In the genomic region with DNA sequence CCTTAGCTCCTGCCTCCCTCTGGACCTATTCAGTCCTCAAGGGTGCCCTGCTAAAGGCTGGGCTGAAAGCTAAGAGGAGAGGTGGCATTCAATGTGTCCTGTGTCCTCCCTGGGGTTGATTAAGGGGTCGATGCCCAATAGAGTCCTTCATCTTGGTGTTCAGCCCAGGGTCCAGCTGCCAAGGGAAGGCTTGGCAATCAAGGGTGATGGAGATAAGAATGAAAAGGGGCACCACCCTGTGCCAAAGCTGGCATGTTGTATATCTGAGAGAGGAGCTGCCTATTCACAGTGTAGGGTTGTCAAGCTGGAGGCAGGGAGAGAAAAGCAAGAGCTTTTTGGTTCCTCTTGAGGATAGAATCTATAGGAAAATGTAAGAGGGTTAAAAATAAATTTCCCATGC, we compare ENCODE assay signal across 22 cellular contexts. TPM values are rescaled to one million over a fixed set of nuclear protein-coding genes. Genes with fewer than 3 reads are reported as not detected.
DNase-seq lines count a peak whose midpoint lies in the region; ATAC-seq, FAIRE-seq and TF ChIP-seq lines count a peak whose summit lies in the region.
"Had no signal": no experiment of that assay in that cellular context is flagged by ENCODE, and none has a peak within 500 bp of the region (broad histone marks: within the 10 kb centered on the region; RNA-seq: fewer than 3 reads in every experiment).

No MANE protein-coding gene starts in this region.

- no peak overlapping the region for H3K4me2 ChIP-seq in HepG2 (ENCODE audit: low read depth, low read length)

- FAIRE-seq in HepG2 (lab: Jason Lieb, UNC), result no peak
- FAIRE-seq: D721Med had no signal

- H3K27ac ChIP-seq in HepG2 (ENCODE audit: extremely low read length, insufficient read depth, low read length), result no peak overlapping the region
- no peak overlapping the region for H3K27ac ChIP-seq in right lobe of liver
- no peak overlapping the region for H3K27ac ChIP-seq in heart left ventricle
- H3K27ac ChIP-seq in tibial nerve, result no peak overlapping the region
- H3K27ac ChIP-seq: 22Rv1, C4-2B had no signal

- no peaks in the 10 kb centered on the region for H3K9me3 Mint-ChIP-seq in stimulated activated effector memory CD8-positive, alpha-beta T cell treated with anti-CD3 and anti-CD28 coated beads, Interleukin-12 subunit alpha, Interleukin-12 subunit beta, amount 100 ng/mL, for 72 hours
- H3K9me3 Mint-ChIP-seq: HFFc6 had no signal

- H3K4me1 Mint-ChIP-seq in stimulated activated effector memory CD8-positive, alpha-beta T cell treated with anti-CD3 and anti-CD28 coated beads, Interleukin-12 subunit alpha, Interleukin-12 subunit beta, amount 100 ng/mL, for 72 hours, result no peaks in the 10 kb centered on the region

- no peak overlapping the region for H3K4me3 ChIP-seq in HepG2 (replicated peaks in 1 of 3; ENCODE audit: insufficient read depth in 1 of 3, low read depth in 2 of 3, low read length in 3 of 3)
- no peak overlapping the region for H3K4me3 ChIP-seq in right lobe of liver
- H3K4me3 ChIP-seq in heart left ventricle, result no peak overlapping the region
- no peak overlapping the region for H3K4me3 ChIP-seq in tibial nerve

- BruUV-seq in HepG2 (replicated peaks; lab: Mats Ljungman, UMichigan), result no TSS peak

- TF ChIP-seq CTCF in HepG2 (CRISPR knock-in tag; IDR thresholded peaks at IDR 0.05), result no peak
- TF ChIP-seq CTCF in right lobe of liver (IDR thresholded peaks at IDR 0.05), result no peak
- TF ChIP-seq CTCF in heart left ventricle (IDR thresholded peaks at IDR 0.05), result no peak
- no peak for TF ChIP-seq CTCF in tibial nerve (IDR thresholded peaks at IDR 0.05)

- TF ChIP-seq POLR2A in HepG2 (IDR thresholded peaks at IDR 0.05; ENCODE audit: insufficient read depth in 1 of 2, low read depth in 2 of 2, low read length in 2 of 2) (no peak), right lobe of liver (IDR thresholded peaks at IDR 0.05) (no peak), heart left ventricle (IDR thresholded peaks at IDR 0.05) (no peak), tibial nerve (IDR thresholded peaks at IDR 0.05) (no peak)

- in situ Hi-C loops in HepG2 (cut with HindIII; ENCODE audit: extremely low pct_ligation_motif_present, low pct_unique_long_range_greater_than_20kb), result no loop called here

- H3K79me2 ChIP-seq in HepG2 (ENCODE audit: insufficient read depth, low read length), result no peaks in the 10 kb centered on the region

- DNase-seq in DMS 273 (lab: John Stamatoyannopoulos, UW; ENCODE audit: unreplicated experiment) (peak; percentile 28), DMS 273 treated with DMSO at 0.1 percent for 48 hours (lab: John Stamatoyannopoulos, UW) (no peak), HepG2 (ENCODE audit: low spot score) (no peak), right lobe of liver (no peak), heart left ventricle (peak in 3 of 5 donors; percentile 19 to 62 (median 27)), tibial nerve (ENCODE audit: low spot score in 2 of 2) (no peak), LoVo (ENCODE audit: low spot score) (no peak)
- DNase-seq in stimulated activated effector memory CD8-positive, alpha-beta T cell treated with anti-CD3 and anti-CD28 coated beads, Interleukin-12 subunit alpha, Interleukin-12 subunit beta, amount 100 ng/mL, for 72 hours (ENCODE audit: low spot score in 2 of 2), result no peak
- DNase-seq: AML-193, DMS79 treated with DMSO at 0.1 percent for 48 hours, HFFc6, KG1, NCI-H1048, NCI-H146, NCI-H2081, NCI-H2171 treated with DMSO at 0.1 percent for 48 hours, NCI-H748 treated with DMSO at 0.1 percent for 48 hours had no signal

- intact Hi-C loops in HepG2 (cut with micrococcal nuclease; ENCODE audit: unreplicated experiment) (no loop called here), right lobe of liver (cut with DNase I) (no loop called here), heart left ventricle (cut with DNase I) (loop anchor here in 2 of 10 donors (10.0 kb wide), 2 partner anchors 178 to 368 kb away; a partner anchor contains a TSS)

- 96% methylated on average over 1 of the region's 1 CpG for WGBS in HepG2 (ENCODE audit: low lambda C conversion rate)
- WGBS in right lobe of liver (ENCODE audit: insufficient coverage, low coverage, low lambda C conversion rate, missing lambda C conversion rate), result 30% methylated on average over 1 of the region's 1 CpG
- WGBS in heart left ventricle, 4 donors, result 35 to 57% (median 47%) methylated on average over 1 of the region's 1 CpG
- 69 to 88% methylated on average over 1 of the region's 1 CpG for WGBS in tibial nerve, 2 donors

- ATAC-seq in HepG2, result no peak
- no peak for ATAC-seq in right lobe of liver
- peak; percentile 64 to 82 (median 75) for ATAC-seq in heart left ventricle
- ATAC-seq in stimulated activated effector memory CD8-positive, alpha-beta T cell treated with anti-CD3 and anti-CD28 coated beads, Interleukin-12 subunit alpha, Interleukin-12 subunit beta, amount 100 ng/mL, for 72 hours, result no peak

- H3K9me3 ChIP-seq in HepG2 (ENCODE audit: low read length) (no peaks in the 10 kb centered on the region), right lobe of liver (no peaks in the 10 kb centered on the region), heart left ventricle (no peaks in the 10 kb centered on the region), tibial nerve (no peaks in the 10 kb centered on the region)

- no peak for TF ChIP-seq RAD21 in HepG2 (CRISPR knock-in tag; IDR thresholded peaks at IDR 0.05)

- peaks cover 13% of the 10 kb centered on the region for H3K4me1 ChIP-seq in HepG2 (ENCODE audit: insufficient read depth, low read length)
- H3K4me1 ChIP-seq in right lobe of liver, result no peaks in the 10 kb centered on the region
- peaks cover 0 to 12% (median 0%) of the 10 kb centered on the region in 12 donors for H3K4me1 ChIP-seq in heart left ventricle
- no peaks in the 10 kb centered on the region for H3K4me1 ChIP-seq in tibial nerve

- peaks cover 35% of the 10 kb centered on the region for H3K36me3 Mint-ChIP-seq in stimulated activated effector memory CD8-positive, alpha-beta T cell treated with anti-CD3 and anti-CD28 coated beads, Interleukin-12 subunit alpha, Interleukin-12 subunit beta, amount 100 ng/mL, for 72 hours

- H3K27me3 ChIP-seq in HepG2 (ENCODE audit: control insufficient read depth in 1 of 2, insufficient read depth in 2 of 2, low read length in 2 of 2) (no peaks in the 10 kb centered on the region), right lobe of liver (no peaks in the 10 kb centered on the region), heart left ventricle (no peaks in the 10 kb centered on the region), tibial nerve (no peaks in the 10 kb centered on the region)

- no peak overlapping the region for H3K4me3 Mint-ChIP-seq in stimulated activated effector memory CD8-positive, alpha-beta T cell treated with anti-CD3 and anti-CD28 coated beads, Interleukin-12 subunit alpha, Interleukin-12 subunit beta, amount 100 ng/mL, for 72 hours
- H3K4me3 Mint-ChIP-seq: HFFc6 had no signal

- no peaks in the 10 kb centered on the region for H4K20me1 ChIP-seq in HepG2 (ENCODE audit: insufficient read depth, low read length)

- H3K9ac ChIP-seq in HepG2 (ENCODE audit: insufficient read depth, low read depth, low read length), result no peak overlapping the region

- H3K27ac Mint-ChIP-seq in stimulated activated effector memory CD8-positive, alpha-beta T cell treated with anti-CD3 and anti-CD28 coated beads, Interleukin-12 subunit alpha, Interleukin-12 subunit beta, amount 100 ng/mL, for 72 hours, result peak overlapping the region; percentile 77
- H3K27ac Mint-ChIP-seq: HFFc6 had no signal

- CTCF ChIA-PET in HepG2 (lab: Yijun Ruan, JAX; ENCODE audit: low intra/inter-chr PET ratio, low total read pairs), result no interaction called here

- POLR2A ChIA-PET in HepG2 (lab: Yijun Ruan, JAX), result interaction anchor here (1.1 to 1.6 kb wide), 2 partner anchors 23 to 25 kb away, joined by 3 to 4 read pairs; a partner anchor contains a TSS

- no peak for TF ChIP-seq EP300 in HepG2 (IDR thresholded peaks at IDR 0.05; ENCODE audit: low read depth in 2 of 2, low read length in 2 of 2)
- TF ChIP-seq EP300 in HepG2 (CRISPR knock-in tag; IDR thresholded peaks at IDR 0.05; ENCODE audit: borderline replicate concordance), result no peak
- no peak for TF ChIP-seq EP300 in tibial nerve (IDR thresholded peaks at IDR 0.05)

- H3K36me3 ChIP-seq in HepG2 (replicated peaks in 1 of 2; ENCODE audit: control insufficient read depth in 1 of 2, insufficient read depth in 2 of 2, low read length in 2 of 2) (peaks cover 9 to 18% of the 10 kb centered on the region in 2 experiments), right lobe of liver (no peaks in the 10 kb centered on the region), heart left ventricle (peaks cover 0 to 20% (median 0%) of the 10 kb centered on the region in 9 donors), tibial nerve (peaks cover 0 to 37% (median 0%) of the 10 kb centered on the region in 3 donors)

- no peak overlapping the region for H2AFZ ChIP-seq in HepG2 (ENCODE audit: low read length)

RNA-seq across cellular contexts. Expression of a gene that starts 12.3 kb away (rescaled TPM):
- total RNA-seq in HepG2 (2016; rRNA removed; fragmentation: Illumina TruSeq; extraction: Trizol), result not detected in 2 replicates
- not detected in 2 replicates for total RNA-seq in HepG2 (2016; cell fraction: cytosol; rRNA removed; fragmentation: Illumina TruSeq; extraction: Trizol; ENCODE audit: low read depth)
- total RNA-seq in HepG2 (2016; cell fraction: insoluble cytoplasmic fraction; rRNA removed; fragmentation: Illumina TruSeq; extraction: Trizol), result not detected in 2 replicates
- total RNA-seq in HepG2 (2016; cell fraction: membrane; rRNA removed; fragmentation: Illumina TruSeq; extraction: Trizol), result not detected in 2 replicates
- total RNA-seq in HepG2 (2016; cell fraction: nucleus; rRNA removed; fragmentation: Illumina TruSeq; extraction: Trizol), result not detected in 2 replicates
- not detected in 2 replicates for polyA plus RNA-seq in HepG2 (2011; rRNA removed)
- polyA plus RNA-seq in HepG2 (2011; cell fraction: cytosol; rRNA removed), result not detected in 2 replicates
- polyA plus RNA-seq in HepG2 (2011; cell fraction: nucleus; rRNA removed), result not detected in 2 replicates
- not detected in 2 replicates for polyA plus RNA-seq in HepG2 (2012)
- not detected in 2 replicates for polyA plus RNA-seq in HepG2 (2016; cell fraction: cytosol; fragmentation: Illumina TruSeq; extraction: Trizol; ENCODE audit: low read depth)
- not detected in 2 replicates for polyA plus RNA-seq in HepG2 (2016; cell fraction: insoluble cytoplasmic fraction; fragmentation: Illumina TruSeq; extraction: Trizol; ENCODE audit: low read depth)
- not detected in 2 replicates for polyA plus RNA-seq in HepG2 (2016; cell fraction: membrane; fragmentation: Illumina TruSeq; extraction: Trizol; ENCODE audit: low read depth)
- polyA plus RNA-seq in HepG2 (2016; cell fraction: nucleus; fragmentation: Illumina TruSeq; extraction: Trizol; ENCODE audit: insufficient read depth, low read depth), result not detected in 2 replicates
- polyA minus RNA-seq in HepG2 (2011; rRNA and poly(A)+ RNA removed; ENCODE audit: low replicate concordance), result not detected in 2 replicates
- not detected in 2 replicates for polyA minus RNA-seq in HepG2 (2011; cell fraction: cytosol; rRNA and poly(A)+ RNA removed)
- polyA minus RNA-seq in HepG2 (2011; cell fraction: nucleus; rRNA and poly(A)+ RNA removed), result not detected in 2 replicates
- total RNA-seq in right lobe of liver, result not detected
- total RNA-seq in heart left ventricle, result not detected
- polyA plus RNA-seq in heart left ventricle, result not detected
- total RNA-seq in tibial nerve, result not detected
- total RNA-seq: H4, HFFc6, NCI-H460 had no signal

RNA-seq across cellular contexts. Expression of a gene that starts 24.8 kb away (rescaled TPM):
- total RNA-seq in HepG2 (2016; rRNA removed; fragmentation: Illumina TruSeq; extraction: Trizol) (224 and 407 TPM in 2 replicates), right lobe of liver (100 to 1,000 TPM in 4 of 6 experiments, 10 to 100 TPM in 2; 82.7 to 129 (median 112) TPM), heart left ventricle (100 to 1,000 TPM in 5 of 9 donors, 10 to 100 TPM in 4; 83.9 to 152 (median 101) TPM), tibial nerve (100 to 1,000 TPM; 106 to 199 (median 153) TPM)
- total RNA-seq in HepG2 (2016; cell fraction: cytosol; rRNA removed; fragmentation: Illumina TruSeq; extraction: Trizol; ENCODE audit: low read depth), result 309 and 324 TPM in 2 replicates
- 220 and 420 TPM in 2 replicates for total RNA-seq in HepG2 (2016; cell fraction: insoluble cytoplasmic fraction; rRNA removed; fragmentation: Illumina TruSeq; extraction: Trizol)
- total RNA-seq in HepG2 (2016; cell fraction: membrane; rRNA removed; fragmentation: Illumina TruSeq; extraction: Trizol), result 396 and 433 TPM in 2 replicates
- 264 and 296 TPM in 2 replicates for total RNA-seq in HepG2 (2016; cell fraction: nucleus; rRNA removed; fragmentation: Illumina TruSeq; extraction: Trizol)
- polyA plus RNA-seq in HepG2 (2011; rRNA removed) (610 and 670 TPM in 2 replicates), heart left ventricle (100 to 1,000 TPM in 1 of 2 donors, 10 to 100 TPM in 1; 69.8 to 120 TPM)
- 697 and 907 TPM in 2 replicates for polyA plus RNA-seq in HepG2 (2011; cell fraction: cytosol; rRNA removed)
- polyA plus RNA-seq in HepG2 (2011; cell fraction: nucleus; rRNA removed), result 512 and 519 TPM in 2 replicates
- polyA plus RNA-seq in HepG2 (2012), result 356 and 493 TPM in 2 replicates
- 247 and 288 TPM in 2 replicates for polyA plus RNA-seq in HepG2 (2016; cell fraction: cytosol; fragmentation: Illumina TruSeq; extraction: Trizol; ENCODE audit: low read depth)
- polyA plus RNA-seq in HepG2 (2016; cell fraction: insoluble cytoplasmic fraction; fragmentation: Illumina TruSeq; extraction: Trizol; ENCODE audit: low read depth), result 179 and 200 TPM in 2 replicates
- 343 and 357 TPM in 2 replicates for polyA plus RNA-seq in HepG2 (2016; cell fraction: membrane; fragmentation: Illumina TruSeq; extraction: Trizol; ENCODE audit: low read depth)
- 461 and 472 TPM in 2 replicates for polyA plus RNA-seq in HepG2 (2016; cell fraction: nucleus; fragmentation: Illumina TruSeq; extraction: Trizol; ENCODE audit: insufficient read depth, low read depth)
- 491 and 704 TPM in 2 replicates for polyA minus RNA-seq in HepG2 (2011; rRNA and poly(A)+ RNA removed; ENCODE audit: low replicate concordance)
- polyA minus RNA-seq in HepG2 (2011; cell fraction: cytosol; rRNA and poly(A)+ RNA removed), result 143 and 159 TPM in 2 replicates
- polyA minus RNA-seq in HepG2 (2011; cell fraction: nucleus; rRNA and poly(A)+ RNA removed), result 106 and 126 TPM in 2 replicates

Comparison
In these comparisons a context has a peak if more than half of its experiments do, and no peak if none do; other contexts are left out.
1. DNase-seq: peak in DMS 273 (single experiment) and heart left ventricle (3 of 5); none in DMS 273 treated with DMSO at 0.1 percent for 48 hours (single experiment), HepG2 (single experiment), right lobe of liver (0 of 3), stimulated activated effector memory CD8-positive, alpha-beta T cell treated with anti-CD3 and anti-CD28 coated beads, Interleukin-12 subunit alpha, Interleukin-12 subunit beta, amount 100 ng/mL, for 72 hours (0 of 2), tibial nerve (0 of 2) and LoVo (single experiment).
2. ATAC-seq: peak in heart left ventricle (4 of 4); none in HepG2 (single experiment), right lobe of liver (0 of 4) and stimulated activated effector memory CD8-positive, alpha-beta T cell treated with anti-CD3 and anti-CD28 coated beads, Interleukin-12 subunit alpha, Interleukin-12 subunit beta, amount 100 ng/mL, for 72 hours (single experiment).